ENCODE assay signal across 15 cellular contexts in the genomic region with DNA sequence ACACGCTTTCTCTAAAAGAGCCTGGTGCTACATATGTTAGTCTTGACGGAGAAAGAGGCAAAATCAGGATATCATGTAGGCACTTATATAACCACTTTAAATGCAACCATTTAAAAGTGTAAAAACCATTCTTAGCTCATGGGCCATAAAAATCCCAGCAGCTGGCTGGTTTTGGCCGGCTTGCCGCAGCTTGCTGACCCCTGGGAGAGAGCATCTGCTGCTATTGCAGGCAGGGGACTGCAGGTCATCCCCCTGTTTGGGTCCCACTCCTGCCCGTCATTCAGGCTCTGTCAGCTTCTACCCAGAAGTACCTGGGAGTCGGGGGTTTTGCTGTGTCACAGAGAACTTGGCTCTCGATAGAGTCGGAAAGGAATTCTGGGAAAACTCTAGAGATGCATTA.
DNase-seq lines count a peak whose midpoint lies in the region; ATAC-seq and TF ChIP-seq lines count a peak whose summit lies in the region.
"Had no signal": no experiment of that assay in that cellular context is flagged by ENCODE, and none has a peak within 500 bp of the region (broad histone marks: within the 10 kb centered on the region; RNA-seq: fewer than 3 reads in every experiment).

No MANE protein-coding gene starts in this region.

- DNase-seq in Caco-2: no peak
- no peak for DNase-seq in OCI-LY7 (ENCODE audit: low spot score)
- DNase-seq in endodermal cell: no peak
- peak; percentile 6 for DNase-seq in osteoblast (ENCODE audit: insufficient read length, low spot score, missing footprints)
- no peak for DNase-seq in foreskin melanocyte
- no peak for DNase-seq in EL
- no peak for DNase-seq in NCI-H446 (lab: John Stamatoyannopoulos, UW)
- DNase-seq: GDM1, Kasumi-1, NCI-H1694 treated with DMSO at 0.1 percent for 48 hours, NCI-H2081 treated with DMSO at 0.1 percent for 48 hours, NCI-H2171 treated with DMSO at 0.1 percent for 48 hours, NCI-H526, SHP77 had no signal

- no peak for TF ChIP-seq CTCF in Caco-2 (IDR thresholded peaks at IDR 0.05; ENCODE audit: insufficient read depth in 1 of 2, low read depth in 1 of 2, low read length in 1 of 2, severe bottlenecking in 1 of 2, unreplicated experiment in 1 of 2)
- no peak for TF ChIP-seq CTCF in OCI-LY7 (conservative IDR thresholded peaks at IDR 0.05; ENCODE audit: low read length)
- TF ChIP-seq CTCF in endodermal cell (conservative IDR thresholded peaks at IDR 0.05): no peak
- TF ChIP-seq CTCF in osteoblast (IDR thresholded peaks at IDR 0.05; ENCODE audit: extremely low read depth, low read depth, low read length): no peak

- no peak overlapping the region for H3K9ac ChIP-seq in endodermal cell (ENCODE audit: extremely low read depth, low read length, poor library complexity, severe bottlenecking)

- ATAC-seq in HG03280 (IDR thresholded peaks at IDR 0.05; ENCODE audit: unreplicated experiment): no peak

- peaks cover 52% of the 10 kb centered on the region for H3K36me3 Mint-ChIP-seq in Caco-2 (ENCODE audit: insufficient read depth, unreplicated experiment)
- peaks cover 12% of the 10 kb centered on the region for H3K36me3 Mint-ChIP-seq in endodermal cell (ENCODE audit: low read depth)

- peaks cover 40% of the 10 kb centered on the region for H3K4me1 Mint-ChIP-seq in Caco-2 (ENCODE audit: low read depth, unreplicated experiment)
- no peaks in the 10 kb centered on the region for H3K4me1 Mint-ChIP-seq in endodermal cell

- H3K4me1 ChIP-seq in Caco-2 (peaks cover 66% of the 10 kb centered on the region), OCI-LY7 (ENCODE audit: insufficient read depth, low read length, poor library complexity, severe bottlenecking) (peaks cover 24% of the 10 kb centered on the region), endodermal cell (ENCODE audit: control insufficient read depth, insufficient read depth, low read length) (no peaks in the 10 kb centered on the region), osteoblast (ENCODE audit: insufficient read depth, low read length) (peaks cover 3% of the 10 kb centered on the region)

- H3K9me2 ChIP-seq in OCI-LY7 (ENCODE audit: insufficient read depth, low read length): no peaks in the 10 kb centered on the region

- 97 to 100% methylated on average over 7 to 8 of the region's 8 CpGs for WGBS in endodermal cell (ENCODE audit: insufficient coverage in 1 of 2, insufficient read length in 1 of 2), 2 experiments

- BruUV-seq in Caco-2 (replicated peaks; lab: Mats Ljungman, UMichigan) (no TSS peak), OCI-LY7 (replicated peaks; lab: Mats Ljungman, UMichigan) (no TSS peak)

- H3K27me3 ChIP-seq in Caco-2 (replicated peaks; ENCODE audit: control insufficient read depth, insufficient read depth, low read length) (no peaks in the 10 kb centered on the region), endodermal cell (ENCODE audit: control insufficient read depth, insufficient read depth, low read length, poor library complexity, severe bottlenecking) (no peaks in the 10 kb centered on the region), osteoblast (ENCODE audit: insufficient read depth, low read length) (no peaks in the 10 kb centered on the region)

- H3K9me3 Mint-ChIP-seq in Caco-2 (ENCODE audit: unreplicated experiment) (no peaks in the 10 kb centered on the region), endodermal cell (no peaks in the 10 kb centered on the region)

- H3K27me3 Mint-ChIP-seq in Caco-2 (ENCODE audit: insufficient read depth, unreplicated experiment) (no peaks in the 10 kb centered on the region), endodermal cell (ENCODE audit: insufficient read depth) (no peaks in the 10 kb centered on the region)

- no peak overlapping the region for H3K4me3 ChIP-seq in Caco-2 (ENCODE audit: low read depth, low read length)
- no peak overlapping the region for H3K4me3 ChIP-seq in OCI-LY7 (ENCODE audit: low read depth, low read length, poor library complexity, severe bottlenecking)
- no peak overlapping the region for H3K4me3 ChIP-seq in endodermal cell (ENCODE audit: low read length)
- no peak overlapping the region for H3K4me3 ChIP-seq in osteoblast (ENCODE audit: insufficient read depth, low read length)

- intact Hi-C loops in Caco-2 (cut with micrococcal nuclease; ENCODE audit: unreplicated experiment) (no loop called here), OCI-LY7 (cut with micrococcal nuclease; ENCODE audit: unreplicated experiment) (no loop called here)

- H3K27ac Mint-ChIP-seq in Caco-2 (ENCODE audit: unreplicated experiment): peak overlapping the region; percentile 84
- H3K27ac Mint-ChIP-seq in endodermal cell: peak overlapping the region; percentile 10

- H2AFZ ChIP-seq in OCI-LY7 (ENCODE audit: low read length) (no peak overlapping the region), osteoblast (ENCODE audit: low read length) (no peak overlapping the region)

- POLR2A ChIA-PET in Caco-2 (lab: Charles Lee) (interaction anchor here (0.5 kb wide), 1 partner anchor 137 kb away, joined by 4 read pairs; no protein-coding TSS in a partner anchor), OCI-LY7 (lab: Charles Lee) (interaction anchor here (1.5 kb wide), 2 partner anchors 12 to 19 kb away, joined by 4 to 7 read pairs; no protein-coding TSS in a partner anchor)

- H3K4me2 ChIP-seq in OCI-LY7 (ENCODE audit: low read length) (no peak overlapping the region), osteoblast (ENCODE audit: insufficient read depth, low read length) (no peak overlapping the region)

- H3K36me3 ChIP-seq in Caco-2 (ENCODE audit: control insufficient read depth, insufficient read depth, low read length) (no peaks in the 10 kb centered on the region), OCI-LY7 (ENCODE audit: insufficient read depth, low read length) (peaks cover 82% of the 10 kb centered on the region), endodermal cell (ENCODE audit: control insufficient read depth, insufficient read depth, low read length) (peaks cover 5% of the 10 kb centered on the region), osteoblast (ENCODE audit: insufficient read depth, low read length) (no peaks in the 10 kb centered on the region)

- H3K4me3 Mint-ChIP-seq in Caco-2 (ENCODE audit: unreplicated experiment) (no peak overlapping the region), endodermal cell (no peak overlapping the region)

- 0 out of 2 replicates have a peak, but pooled peaks cover 8% of the 10 kb centered on the region for H4K20me1 ChIP-seq in OCI-LY7 (ENCODE audit: insufficient read depth, low read length)
- H4K20me1 ChIP-seq in osteoblast (ENCODE audit: insufficient read depth, low read length): peaks cover 35% of the 10 kb centered on the region

- no peaks in the 10 kb centered on the region for H3K9me3 ChIP-seq in Caco-2
- H3K9me3 ChIP-seq in OCI-LY7 (ENCODE audit: low read length): no peaks in the 10 kb centered on the region
- no peaks in the 10 kb centered on the region for H3K9me3 ChIP-seq in endodermal cell (ENCODE audit: control insufficient read depth, low read length)
- H3K9me3 ChIP-seq in osteoblast (ENCODE audit: low read depth, low read length): no peaks in the 10 kb centered on the region

- CTCF ChIA-PET in Caco-2 (lab: Charles Lee) (no interaction called here), OCI-LY7 (lab: Charles Lee; ENCODE audit: unreplicated experiment) (no interaction called here)

- H3K79me2 ChIP-seq in OCI-LY7 (ENCODE audit: insufficient read depth, low read depth, low read length): peaks cover 81% of the 10 kb centered on the region
- H3K79me2 ChIP-seq in osteoblast (ENCODE audit: insufficient read depth, low read length): no peaks in the 10 kb centered on the region

- peak overlapping the region; percentile 2 for H3K27ac ChIP-seq in OCI-LY7 (ENCODE audit: low read depth, low read length, poor library complexity, severe bottlenecking)
- no peak overlapping the region for H3K27ac ChIP-seq in endodermal cell (ENCODE audit: low read depth, low read length)
- H3K27ac ChIP-seq in osteoblast (ENCODE audit: low read depth, low read length): no peak overlapping the region
